ENCODE assay signal across 1 cellular context in the genomic region with DNA sequence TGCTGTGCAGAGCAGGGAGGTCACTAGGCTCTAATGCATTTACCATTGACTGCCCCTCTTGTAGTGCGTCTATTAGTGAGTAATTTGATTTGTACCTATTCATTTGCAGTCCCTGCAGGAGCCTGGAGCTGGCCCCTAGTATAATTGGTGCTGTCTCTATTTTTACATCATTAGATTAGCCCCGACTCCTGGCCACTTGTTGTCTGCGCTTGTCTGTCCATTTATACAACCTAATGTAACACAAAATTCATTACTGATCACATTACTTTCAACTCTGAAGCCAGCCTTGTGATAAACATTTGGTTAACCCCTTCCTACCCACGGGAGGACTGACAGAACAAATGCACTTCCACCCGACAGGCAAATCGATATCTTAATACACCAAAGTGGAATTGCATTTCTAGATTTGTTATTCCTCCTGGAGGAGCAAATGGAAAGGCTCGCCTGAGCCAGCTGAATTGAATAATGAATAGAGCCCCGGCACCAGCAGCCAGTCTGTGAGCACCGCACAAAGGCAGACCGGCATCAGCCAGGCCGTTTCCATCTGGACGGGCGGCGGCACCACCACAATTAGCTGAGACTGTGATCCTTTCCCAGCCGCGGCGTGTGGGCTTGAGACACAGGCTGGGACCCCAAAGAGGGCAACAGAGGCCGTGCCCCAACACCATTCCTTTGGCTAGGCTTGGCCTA.
TF ChIP-seq lines count a peak whose summit lies in the region.

No MANE protein-coding gene starts in this region.

TF ChIP-seq in HepG2, 621 proteins besides CTCF, POLR2A, EP300 and RAD21:
- TF ChIP-seq ZNF644 (CRISPR knock-in tag; IDR thresholded peaks at IDR 0.05; ENCODE audit: low read depth) (no peak), ZNF652 (CRISPR knock-in tag; IDR thresholded peaks at IDR 0.05; ENCODE audit: borderline replicate concordance, low read depth) (peak; percentile 86), MED13 (CRISPR knock-in tag; IDR thresholded peaks at IDR 0.05) (no peak)
- TF ChIP-seq, protein P1, sequence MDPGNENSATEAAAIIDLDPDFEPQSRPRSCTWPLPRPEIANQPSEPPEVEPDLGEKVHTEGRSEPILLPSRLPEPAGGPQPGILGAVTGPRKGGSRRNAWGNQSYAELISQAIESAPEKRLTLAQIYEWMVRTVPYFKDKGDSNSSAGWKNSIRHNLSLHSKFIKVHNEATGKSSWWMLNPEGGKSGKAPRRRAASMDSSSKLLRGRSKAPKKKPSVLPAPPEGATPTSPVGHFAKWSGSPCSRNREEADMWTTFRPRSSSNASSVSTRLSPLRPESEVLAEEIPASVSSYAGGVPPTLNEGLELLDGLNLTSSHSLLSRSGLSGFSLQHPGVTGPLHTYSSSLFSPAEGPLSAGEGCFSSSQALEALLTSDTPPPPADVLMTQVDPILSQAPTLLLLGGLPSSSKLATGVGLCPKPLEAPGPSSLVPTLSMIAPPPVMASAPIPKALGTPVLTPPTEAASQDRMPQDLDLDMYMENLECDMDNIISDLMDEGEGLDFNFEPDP (CRISPR knock-in tag; conservative IDR thresholded peaks at IDR 0.05): no peak
TF ChIP-seq in HepG2: peak in this region for 1.
